ENCODE assay signal across 18 cellular contexts in the genomic region with DNA sequence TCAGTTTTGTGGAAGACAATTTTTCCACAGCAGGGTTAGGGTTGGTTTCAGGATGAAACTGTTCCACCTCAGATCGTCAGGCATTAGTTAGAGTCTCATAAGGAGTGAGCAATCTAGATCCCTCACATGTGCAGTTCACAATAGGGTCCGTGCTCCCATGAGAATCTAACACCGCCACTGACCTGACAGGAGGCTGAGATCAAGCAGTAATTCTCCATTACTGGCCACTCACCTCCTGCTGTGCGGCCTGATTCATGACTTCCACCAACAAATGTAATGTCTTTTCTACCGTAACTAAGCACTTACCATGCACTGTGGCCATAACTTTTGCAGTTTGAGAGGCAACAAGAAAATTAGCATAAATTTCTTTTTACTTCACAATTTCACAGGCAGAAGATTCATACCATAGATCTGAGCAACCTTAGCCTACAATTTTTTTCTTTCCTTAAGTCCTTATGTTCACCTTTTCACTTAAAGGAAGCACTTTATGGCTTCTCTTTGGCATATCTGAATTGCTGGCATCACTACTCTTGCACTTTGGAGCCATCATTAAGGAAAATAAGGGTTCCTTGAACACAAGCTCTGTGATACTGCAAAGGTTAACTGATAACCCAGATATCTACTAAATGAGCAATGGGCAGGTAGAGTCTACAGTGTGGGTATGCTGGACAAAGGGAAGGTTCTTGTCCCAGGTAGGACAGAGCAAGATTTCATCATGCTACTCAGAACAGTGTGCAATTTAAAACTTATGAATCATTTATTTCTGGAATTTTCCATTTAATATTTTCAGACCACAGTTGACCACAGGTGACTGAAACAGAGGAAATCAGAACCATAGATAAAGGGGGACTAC.
DNase-seq lines count a peak whose midpoint lies in the region; ATAC-seq and TF ChIP-seq lines count a peak whose summit lies in the region.
"Had no signal": no experiment of that assay in that cellular context is flagged by ENCODE, and none has a peak within 500 bp of the region (broad histone marks: within the 10 kb centered on the region; RNA-seq: fewer than 3 reads in every experiment).

No MANE protein-coding gene starts in this region.

- peak; percentile 34 for ATAC-seq in HG02943 (IDR thresholded peaks at IDR 0.05; ENCODE audit: low read depth, unreplicated experiment)
- ATAC-seq in stimulated activated memory B cell treated with anti-CD40 and anti-IgM and Interleukin-4, amounts not matched to agents 10 μg/mL and 1 μg/mL and 100 μg/mL, for 72 hours, result peak; percentile 59

- DNase-seq in NCI-H146 (lab: John Stamatoyannopoulos, UW) (peak; percentile 22), NCI-H146 treated with DMSO at 0.1 percent for 48 hours (lab: John Stamatoyannopoulos, UW; ENCODE audit: unreplicated experiment) (no peak), astrocyte of the spinal cord (ENCODE audit: low read depth, low spot score) (peak; percentile 41), progenitor cell of endocrine pancreas (ENCODE audit: low spot score, unreplicated experiment) (no peak), NK-92 (lab: John Stamatoyannopoulos, UW; ENCODE audit: unreplicated experiment) (no peak), kidney tubule cell (ENCODE audit: low spot score) (no peak)
- DNase-seq: activated CD4-positive, alpha-beta T cell treated with anti-CD3 and anti-CD28 coated beads for 4 hours; activated T-cell treated with anti-CD3 and anti-CD28 coated beads, Interleukin-2, amount 50 U/mL, for 1 hour; amygdala; CD8-positive, alpha-beta memory T cell; GOT3; kidney; NCI-H2029; NCI-H526 treated with DMSO at 0.1 percent for 48 hours had no signal

- TF ChIP-seq CTCF in astrocyte of the spinal cord (IDR thresholded peaks at IDR 0.05; ENCODE audit: low read depth, low read length) (no peak), progenitor cell of endocrine pancreas (IDR thresholded peaks at IDR 0.05; ENCODE audit: unreplicated experiment) (no peak)

- no peak overlapping the region for H3K4me3 ChIP-seq in astrocyte of the spinal cord (ENCODE audit: low read depth, low read length)
- H3K4me3 ChIP-seq: thoracic aorta had no signal

- H3K4me3 Mint-ChIP-seq in stimulated activated memory B cell treated with anti-CD40 and anti-IgM and Interleukin-4, amounts not matched to agents 10 μg/mL and 1 μg/mL and 100 μg/mL, for 72 hours, result no peak overlapping the region
- no peak overlapping the region for H3K4me3 Mint-ChIP-seq in progenitor cell of endocrine pancreas (ENCODE audit: low read depth)
- H3K4me3 Mint-ChIP-seq: CD8-positive, alpha-beta memory T cell; T-helper 1 cell treated with Interleukin-12 subunit alpha and Interleukin-12 subunit beta and Interleukin-4 antibody, amounts not matched to agents 30 μg/mL and 1 μg/mL, for 36 hours had no signal

- peaks cover 11% of the 10 kb centered on the region for H3K36me3 Mint-ChIP-seq in stimulated activated memory B cell treated with anti-CD40 and anti-IgM and Interleukin-4, amounts not matched to agents 10 μg/mL and 1 μg/mL and 100 μg/mL, for 72 hours
- H3K36me3 Mint-ChIP-seq in progenitor cell of endocrine pancreas (ENCODE audit: insufficient read depth), result peaks cover 2% of the 10 kb centered on the region
- H3K36me3 Mint-ChIP-seq: CD8-positive, alpha-beta memory T cell had no signal

- in situ Hi-C loops in astrocyte of the spinal cord (cut with HindIII; ENCODE audit: low sequenced_read_pairs), result no loop called here

- no peaks in the 10 kb centered on the region for H3K27me3 Mint-ChIP-seq in stimulated activated memory B cell treated with anti-CD40 and anti-IgM and Interleukin-4, amounts not matched to agents 10 μg/mL and 1 μg/mL and 100 μg/mL, for 72 hours
- H3K27me3 Mint-ChIP-seq in progenitor cell of endocrine pancreas, result no peaks in the 10 kb centered on the region

- peak overlapping the region; percentile 0 for H3K27ac Mint-ChIP-seq in stimulated activated memory B cell treated with anti-CD40 and anti-IgM and Interleukin-4, amounts not matched to agents 10 μg/mL and 1 μg/mL and 100 μg/mL, for 72 hours
- H3K27ac Mint-ChIP-seq in progenitor cell of endocrine pancreas, result no peak overlapping the region
- H3K27ac Mint-ChIP-seq: CD8-positive, alpha-beta memory T cell; T-helper 1 cell treated with Interleukin-12 subunit alpha and Interleukin-12 subunit beta and Interleukin-4 antibody, amounts not matched to agents 30 μg/mL and 1 μg/mL, for 36 hours had no signal

- peaks cover 2% of the 10 kb centered on the region for H3K9me3 Mint-ChIP-seq in stimulated activated memory B cell treated with anti-CD40 and anti-IgM and Interleukin-4, amounts not matched to agents 10 μg/mL and 1 μg/mL and 100 μg/mL, for 72 hours
- no peaks in the 10 kb centered on the region for H3K9me3 Mint-ChIP-seq in progenitor cell of endocrine pancreas (ENCODE audit: low read depth)
- H3K9me3 Mint-ChIP-seq: CD8-positive, alpha-beta memory T cell; T-helper 1 cell treated with Interleukin-12 subunit alpha and Interleukin-12 subunit beta and Interleukin-4 antibody, amounts not matched to agents 30 μg/mL and 1 μg/mL, for 36 hours had no signal

- H3K4me1 Mint-ChIP-seq in stimulated activated memory B cell treated with anti-CD40 and anti-IgM and Interleukin-4, amounts not matched to agents 10 μg/mL and 1 μg/mL and 100 μg/mL, for 72 hours, result peaks cover 66% of the 10 kb centered on the region
- H3K4me1 Mint-ChIP-seq in progenitor cell of endocrine pancreas (ENCODE audit: low read depth), result peaks cover 12% of the 10 kb centered on the region
- H3K4me1 Mint-ChIP-seq: CD8-positive, alpha-beta memory T cell had no signal

Comparison
In these comparisons a context has a peak if more than half of its experiments do, and no peak if none do; other contexts are left out.
1. DNase-seq: peak in NCI-H146 (single experiment) and astrocyte of the spinal cord (single experiment); none in NCI-H146 treated with DMSO at 0.1 percent for 48 hours (single experiment), progenitor cell of endocrine pancreas (single experiment), NK-92 (single experiment) and kidney tubule cell (single experiment).